Comparison of ENCODE assay signal across 8 cellular contexts in the genomic region with DNA sequence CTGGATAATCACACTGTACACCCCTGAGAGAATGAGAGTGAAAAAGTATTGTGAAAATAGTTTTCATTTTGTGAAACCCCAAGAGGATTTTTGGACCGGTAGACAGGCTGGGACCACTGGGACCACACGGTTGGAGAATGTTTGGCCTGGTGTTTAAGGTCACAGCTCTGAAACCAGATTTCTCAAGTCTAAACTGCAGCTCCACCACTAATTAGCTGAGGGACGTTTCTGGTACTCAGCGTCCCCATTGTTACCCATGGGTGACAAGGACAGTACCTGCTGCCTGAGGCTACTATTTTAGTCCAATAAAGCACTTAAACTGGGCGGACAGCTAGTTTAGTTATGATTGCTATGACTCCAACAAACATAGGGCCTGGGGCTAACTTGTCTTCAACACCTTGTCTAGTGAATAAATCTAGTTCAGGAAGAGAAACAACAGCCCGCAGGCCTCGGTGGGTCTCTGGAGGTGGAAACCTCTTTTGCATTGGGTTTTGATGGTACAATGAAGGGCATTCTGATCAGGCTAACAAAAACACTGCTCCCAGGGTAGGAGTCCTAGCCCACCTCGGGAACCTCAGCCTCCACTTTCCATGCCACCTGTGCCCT. TPM values are rescaled to one million over a fixed set of nuclear protein-coding genes. Genes with fewer than 3 reads are reported as not detected.
DNase-seq lines count a peak whose midpoint lies in the region; ATAC-seq and TF ChIP-seq lines count a peak whose summit lies in the region.

No MANE protein-coding gene starts in this region.

- DNase-seq in WERI-Rb-1 (no peak), right cardiac atrium (no peak), smooth muscle cell (lab: John Stamatoyannopoulos, UW; ENCODE audit: unreplicated experiment) (no peak), dermis blood vessel endothelial cell (no peak), SHP77 treated with DMSO at 0.1 percent for 48 hours (lab: John Stamatoyannopoulos, UW) (no peak)

- POLR2A ChIA-PET in HEK293 (lab: Yijun Ruan, JAX), result interaction anchor here (0.7 to 3.8 kb wide), 13 partner anchors 8 to 291 kb away, joined by 3 to 124 read pairs (median 6); a partner anchor contains a TSS

- no peak for ATAC-seq in right cardiac atrium
- ATAC-seq in HG03469 (IDR thresholded peaks at IDR 0.05; ENCODE audit: unreplicated experiment), result no peak
- no peak for ATAC-seq in HG02623 (IDR thresholded peaks at IDR 0.05; ENCODE audit: unreplicated experiment)

- H3K27ac ChIP-seq in HEK293 (ENCODE audit: extremely low read depth, low read depth, low read length) (peak overlapping the region; percentile 100), WERI-Rb-1 (peak overlapping the region; percentile 94), right cardiac atrium (ENCODE audit: low read length) (peak overlapping the region; percentile 100), smooth muscle cell (ENCODE audit: low read depth) (peak overlapping the region; percentile 100)

- H3K4me2 ChIP-seq in smooth muscle cell, result peak overlapping the region; percentile 87

- peaks cover 15% of the 10 kb centered on the region for H3F3A ChIP-seq in smooth muscle cell (ENCODE audit: low read depth)

- H3K9ac ChIP-seq in smooth muscle cell (ENCODE audit: low read depth), result peak overlapping the region; percentile 100

- H3K4me1 ChIP-seq in HEK293 (ENCODE audit: control insufficient read depth, insufficient read depth, low read length) (peaks cover 7% of the 10 kb centered on the region; the same call in 1 of the 2 replicates), right cardiac atrium (ENCODE audit: control insufficient read depth, insufficient read depth, low read length) (peaks cover 2% of the 10 kb centered on the region), smooth muscle cell (ENCODE audit: low read depth) (peaks cover 23% of the 10 kb centered on the region)

- TF ChIP-seq CTCF in HEK293 (tag by site-specific recombination; IDR thresholded peaks at IDR 0.05) (no peak), WERI-Rb-1 (IDR thresholded peaks at IDR 0.05; ENCODE audit: low read depth, low read length) (no peak), smooth muscle cell (IDR thresholded peaks at IDR 0.05; ENCODE audit: borderline replicate concordance, insufficient read depth, poor library complexity, severe bottlenecking) (no peak)

- no peaks in the 10 kb centered on the region for H3K9me3 ChIP-seq in HEK293 (ENCODE audit: control insufficient read depth, insufficient read depth, low read depth, low read length)
- no peaks in the 10 kb centered on the region for H3K9me3 ChIP-seq in WERI-Rb-1 (ENCODE audit: severe bottlenecking)
- H3K9me3 ChIP-seq in right cardiac atrium (ENCODE audit: control insufficient read depth, low read length), result no peaks in the 10 kb centered on the region
- H3K9me3 ChIP-seq in smooth muscle cell (replicated peaks; ENCODE audit: low read depth), result no peaks in the 10 kb centered on the region

- intact Hi-C loops in right cardiac atrium (cut with DNase I), result no loop called here

- peaks cover 37% of the 10 kb centered on the region for H3K79me2 ChIP-seq in smooth muscle cell (ENCODE audit: low read depth)

- H3K36me3 ChIP-seq in HEK293 (ENCODE audit: control insufficient read depth in 2 of 2, insufficient read depth in 1 of 2, low read length in 2 of 2) (peaks cover 19 to 35% of the 10 kb centered on the region in 2 experiments), WERI-Rb-1 (peaks cover 19% of the 10 kb centered on the region), smooth muscle cell (ENCODE audit: low read depth) (no peaks in the 10 kb centered on the region)

- H3K27me3 ChIP-seq in WERI-Rb-1 (ENCODE audit: insufficient read depth, low read depth, severe bottlenecking) (no peaks in the 10 kb centered on the region), right cardiac atrium (ENCODE audit: control insufficient read depth, insufficient read depth) (no peaks in the 10 kb centered on the region), smooth muscle cell (ENCODE audit: low read depth) (no peaks in the 10 kb centered on the region)

- H4K20me1 ChIP-seq in smooth muscle cell (ENCODE audit: low read depth), result peaks cover 20% of the 10 kb centered on the region

- H2AFZ ChIP-seq in smooth muscle cell (ENCODE audit: low read depth), result peak overlapping the region; percentile 44

- H3K4me3 ChIP-seq in HEK293 (ENCODE audit: low read depth, low read length), result peak overlapping the region; percentile 87
- H3K4me3 ChIP-seq in WERI-Rb-1 (ENCODE audit: low read depth, low read length), result peak overlapping the region; percentile 61
- peak overlapping the region; percentile 84 for H3K4me3 ChIP-seq in right cardiac atrium (ENCODE audit: low read length)
- peak overlapping the region; percentile 94 for H3K4me3 ChIP-seq in smooth muscle cell

- CTCF ChIA-PET in HEK293 (lab: Yijun Ruan, JAX), result interaction anchor here (0.7 to 1.4 kb wide), 2 partner anchors 153 to 566 kb away, joined by 3 to 7 read pairs; no protein-coding TSS in a partner anchor

- WGBS in right cardiac atrium, result 64% methylated on average over 8 of the region's 8 CpGs
- 61% methylated on average over 8 of the region's 8 CpGs for WGBS in smooth muscle cell (ENCODE audit: low lambda C conversion rate)

TF ChIP-seq in HEK293, 187 proteins besides CTCF, POLR2A, EP300 and RAD21:
- TF ChIP-seq, protein P1, sequence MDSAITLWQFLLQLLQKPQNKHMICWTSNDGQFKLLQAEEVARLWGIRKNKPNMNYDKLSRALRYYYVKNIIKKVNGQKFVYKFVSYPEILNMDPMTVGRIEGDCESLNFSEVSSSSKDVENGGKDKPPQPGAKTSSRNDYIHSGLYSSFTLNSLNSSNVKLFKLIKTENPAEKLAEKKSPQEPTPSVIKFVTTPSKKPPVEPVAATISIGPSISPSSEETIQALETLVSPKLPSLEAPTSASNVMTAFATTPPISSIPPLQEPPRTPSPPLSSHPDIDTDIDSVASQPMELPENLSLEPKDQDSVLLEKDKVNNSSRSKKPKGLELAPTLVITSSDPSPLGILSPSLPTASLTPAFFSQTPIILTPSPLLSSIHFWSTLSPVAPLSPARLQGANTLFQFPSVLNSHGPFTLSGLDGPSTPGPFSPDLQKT (IDR thresholded peaks at IDR 0.05; ENCODE audit: borderline replicate concordance, low read depth, low read length), result 0 out of 2 replicates have a peak, but pooled peaks have one; percentile 2
- TF ChIP-seq ZNF747 (tag by site-specific recombination; IDR thresholded peaks at IDR 0.05) (no peak), ZNF654 (tag by site-specific recombination; IDR thresholded peaks at IDR 0.05; ENCODE audit: low read depth) (no peak), ZNF629 (tag by site-specific recombination; IDR thresholded peaks at IDR 0.05) (0 out of 2 replicates have a peak, but pooled peaks have one; percentile 2), RBAK (tag by site-specific recombination; IDR thresholded peaks at IDR 0.05) (no peak), ZNF132 (tag by site-specific recombination; IDR thresholded peaks at IDR 0.05; ENCODE audit: borderline replicate concordance) (no peak), ZNF341 (tag by site-specific recombination; IDR thresholded peaks at IDR 0.05; ENCODE audit: low read depth) (no peak), ZSCAN16 (tag by site-specific recombination; IDR thresholded peaks at IDR 0.05) (no peak), ZNF660 (tag by site-specific recombination; IDR thresholded peaks at IDR 0.05) (no peak), ZNF404 (tag by site-specific recombination; IDR thresholded peaks at IDR 0.05) (no peak), ZBTB8A (tag by site-specific recombination; IDR thresholded peaks at IDR 0.05) (no peak), ZBTB20 (tag by site-specific recombination; IDR thresholded peaks at IDR 0.05) (0 out of 2 replicates have a peak, but pooled peaks have one; percentile 33)
- TF ChIP-seq, protein P2, sequence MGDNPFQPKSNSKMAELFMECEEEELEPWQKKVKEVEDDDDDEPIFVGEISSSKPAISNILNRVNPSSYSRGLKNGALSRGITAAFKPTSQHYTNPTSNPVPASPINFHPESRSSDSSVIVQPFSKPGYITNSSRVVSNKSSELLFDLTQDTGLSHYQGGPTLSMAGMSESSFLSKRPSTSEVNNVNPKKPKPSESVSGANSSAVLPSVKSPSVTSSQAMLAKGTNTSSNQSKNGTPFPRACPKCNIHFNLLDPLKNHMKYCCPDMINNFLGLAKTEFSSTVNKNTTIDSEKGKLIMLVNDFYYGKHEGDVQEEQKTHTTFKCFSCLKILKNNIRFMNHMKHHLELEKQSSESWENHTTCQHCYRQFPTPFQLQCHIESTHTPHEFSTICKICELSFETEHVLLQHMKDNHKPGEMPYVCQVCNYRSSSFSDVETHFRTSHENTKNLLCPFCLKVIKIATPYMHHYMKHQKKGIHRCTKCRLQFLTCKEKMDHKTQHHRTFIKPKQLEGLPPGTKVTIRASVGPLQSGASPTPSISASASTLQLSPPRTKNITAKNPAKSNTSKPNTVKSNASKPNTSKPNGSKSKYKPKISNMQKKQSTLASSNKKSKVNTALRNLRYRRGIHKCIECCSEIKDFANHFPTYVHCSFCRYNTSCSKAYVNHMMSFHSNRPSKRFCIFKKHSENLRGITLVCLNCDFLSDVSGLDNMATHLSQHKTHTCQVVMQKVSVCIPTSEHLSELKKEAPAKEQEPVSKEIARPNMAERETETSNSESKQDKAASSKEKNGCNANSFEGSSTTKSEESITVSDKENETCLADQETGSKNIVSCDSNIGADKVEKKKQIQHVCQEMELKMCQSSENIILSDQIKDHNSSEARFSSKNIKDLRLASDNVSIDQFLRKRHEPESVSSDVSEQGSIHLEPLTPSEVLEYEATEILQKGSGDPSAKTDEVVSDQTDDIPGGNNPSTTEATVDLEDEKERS (tag by site-specific recombination; IDR thresholded peaks at IDR 0.05), result no peak

RNA-seq across cellular contexts. Expression of a gene that starts 0.5 kb away (rescaled TPM):
- total RNA-seq in right cardiac atrium (10 to 100 TPM; 59.6 to 70.4 (median 60.9) TPM), smooth muscle cell (80.6 and 84.0 TPM in 2 replicates), dermis blood vessel endothelial cell (35.6 and 51.1 TPM in 2 replicates)
- polyA plus RNA-seq in right cardiac atrium (28.3 TPM), smooth muscle cell (211 and 221 TPM in 2 replicates)

RNA-seq across cellular contexts. Expression of a gene that starts 13.8 kb away (rescaled TPM):
- 100 to 1,000 TPM; 108 to 164 (median 120) TPM for total RNA-seq in right cardiac atrium
- polyA plus RNA-seq in right cardiac atrium, result 104 TPM
- 118 and 176 TPM in 2 replicates for total RNA-seq in smooth muscle cell
- polyA plus RNA-seq in smooth muscle cell, result 269 and 270 TPM in 2 replicates
- 97.5 and 172 TPM in 2 replicates for total RNA-seq in dermis blood vessel endothelial cell

RNA-seq across cellular contexts. Expression of a gene that starts 38.7 kb away (rescaled TPM):
- total RNA-seq in right cardiac atrium (100 to 1,000 TPM; 109 to 130 (median 114) TPM), smooth muscle cell (223 and 233 TPM in 2 replicates), dermis blood vessel endothelial cell (126 and 194 TPM in 2 replicates)
- polyA plus RNA-seq in right cardiac atrium (79.5 TPM), smooth muscle cell (243 and 246 TPM in 2 replicates)
